ENCODE assay signal across 22 cellular contexts in genomic region chr15:70153948-70154439, GRCh38. TPM values are rescaled to one million over a fixed set of nuclear protein-coding genes. Genes with fewer than 3 reads are reported as not detected.
DNase-seq lines count a peak whose midpoint lies in the region; ATAC-seq and TF ChIP-seq lines count a peak whose summit lies in the region.
"Had no signal": no experiment of that assay in that cellular context is flagged by ENCODE, and none has a peak within 500 bp of the region (broad histone marks: within the 10 kb centered on the region; RNA-seq: fewer than 3 reads in every experiment).

No MANE protein-coding gene starts in this region.

- H2AFZ ChIP-seq in hepatocyte: no peak overlapping the region

- POLR2A ChIA-PET in HEK293T (lab: Yijun Ruan, JAX): interaction anchor here (1.7 to 2.9 kb wide), 2 partner anchors 9 to 55 kb away, joined by 6 to 10 read pairs; no protein-coding TSS in a partner anchor

- H3K4me3 ChIP-seq in BE2C (ENCODE audit: low read depth, low read length) (peak overlapping the region; percentile 25), hepatocyte (no peak overlapping the region), ovary (no peak overlapping the region)
- H3K4me3 ChIP-seq: gastroesophageal sphincter had no signal

- intact Hi-C loops in ovary (cut with DNase I): loop anchor here in 1 of 4 donors (5.0 kb wide), 1 partner anchor 52 kb away; no protein-coding TSS in a partner anchor

- H3K4me2 ChIP-seq in hepatocyte: peak overlapping the region; percentile 23

- no peaks in the 10 kb centered on the region for H3K9me2 ChIP-seq in hepatocyte (replicated peaks; ENCODE audit: insufficient read depth)

- 38% methylated on average over 17 of the region's 17 CpGs for WGBS in hepatocyte (ENCODE audit: low lambda C conversion rate, missing lambda C conversion rate)
- 10 to 21% (median 12%) methylated on average over 17 of the region's 17 CpGs for WGBS in ovary, 3 donors

- H3K36me3 ChIP-seq in BE2C (no peaks in the 10 kb centered on the region), hepatocyte (replicated peaks; ENCODE audit: insufficient read depth, low read depth) (no peaks in the 10 kb centered on the region), ovary (no peaks in the 10 kb centered on the region)
- H3K36me3 ChIP-seq: gastroesophageal sphincter had no signal

- no peak for ATAC-seq in HG03342 (IDR thresholded peaks at IDR 0.05; ENCODE audit: unreplicated experiment)
- ATAC-seq: esophagus mucosa had no signal

- no peaks in the 10 kb centered on the region for H4K20me1 ChIP-seq in hepatocyte (ENCODE audit: insufficient read depth, poor library complexity, severe bottlenecking)

- H3K27me3 ChIP-seq in BE2C (no peaks in the 10 kb centered on the region), hepatocyte (peaks cover 3% of the 10 kb centered on the region), ovary (no peaks in the 10 kb centered on the region)
- H3K27me3 ChIP-seq: gastroesophageal sphincter had no signal

- H3K4me1 ChIP-seq in BE2C: peaks cover 66% of the 10 kb centered on the region
- H3K4me1 ChIP-seq in hepatocyte (ENCODE audit: insufficient read depth): peaks cover 33% of the 10 kb centered on the region
- peaks cover 22% of the 10 kb centered on the region for H3K4me1 ChIP-seq in ovary (ENCODE audit: insufficient read depth)

- DNase-seq in BE2C: no peak
- no peak for DNase-seq in HEK293T (ENCODE audit: extremely low spot score)
- DNase-seq in hepatocyte (ENCODE audit: low spot score): no peak
- peak in 3 of 5 donors; percentile 46 to 68 (median 54) for DNase-seq in ovary
- DNase-seq in medulla oblongata (ENCODE audit: extremely low spot score): no peak
- DNase-seq in caudate nucleus (lab: John Stamatoyannopoulos, UW): no peak
- no peak for DNase-seq in glomerular visceral epithelial cell (ENCODE audit: extremely low spot score)
- DNase-seq: activated CD4-positive, alpha-beta T cell treated with anti-CD3 and anti-CD28 coated beads, Interleukin-2, amount 50 U/mL, for 48 hours; activated naive CD4-positive, alpha-beta T cell treated with Interleukin-2 at 50 U/mL for 16 hours; CD4-positive, alpha-beta T cell; DMS79; effector CD4-positive, alpha-beta T cell; MV-4-11; NCI-H2081 treated with DMSO at 0.1 percent for 48 hours; NCI-H524 treated with DMSO at 0.1 percent for 48 hours; SIG-M5; stimulated activated CD8-positive, alpha-beta memory T cell treated with anti-CD3 and anti-CD28 coated beads, Interleukin-4, amount 100 ng/mL, for 48 hours; substantia nigra had no signal

- TF ChIP-seq POLR2A in ovary (IDR thresholded peaks at IDR 0.05): no peak

- H3K9me3 ChIP-seq in BE2C (no peaks in the 10 kb centered on the region), hepatocyte (ENCODE audit: low read depth) (no peaks in the 10 kb centered on the region), ovary (no peaks in the 10 kb centered on the region)
- H3K9me3 ChIP-seq: gastroesophageal sphincter had no signal

- TF ChIP-seq EP300 in ovary (IDR thresholded peaks at IDR 0.05): no peak

- CTCF ChIA-PET in HEK293T (lab: Yijun Ruan, JAX): interaction anchor here (0.6 to 1.3 kb wide), 4 partner anchors 11 to 691 kb away, joined by 3 to 6 read pairs (median 4); no protein-coding TSS in a partner anchor

- H3K27ac ChIP-seq in hepatocyte (peak overlapping the region; percentile 56), ovary (peak overlapping the region in 1 of 2 donors; percentile 79), caudate nucleus (ENCODE audit: low read depth, low read length) (no peak overlapping the region)
- H3K27ac ChIP-seq: gastroesophageal sphincter, VCaP had no signal

- no peak for TF ChIP-seq CTCF in BE2C (IDR thresholded peaks at IDR 0.05; ENCODE audit: low read depth, low read length)
- no peak for TF ChIP-seq CTCF in hepatocyte (IDR thresholded peaks at IDR 0.05; ENCODE audit: poor library complexity)
- no peak for TF ChIP-seq CTCF in ovary (IDR thresholded peaks at IDR 0.05)

- no peaks in the 10 kb centered on the region for H3K79me2 ChIP-seq in hepatocyte

TF ChIP-seq in HEK293T, 16 proteins besides CTCF, POLR2A, EP300 and RAD21:
- TF ChIP-seq CTBP1 (IDR thresholded peaks at IDR 0.05; ENCODE audit: borderline replicate concordance): no peak
- peak; percentile 33; the same call in 1 of the 2 replicates for TF ChIP-seq PKNOX1 (IDR thresholded peaks at IDR 0.05)

RNA-seq across cellular contexts. Expression of gene TLE3, which starts 56.3 kb away (rescaled TPM):
- 57.2 TPM for polyA plus RNA-seq in BE2C (2012; ENCODE audit: insufficient read depth, insufficient read length, low read depth)
- total RNA-seq in hepatocyte (18.0 and 45.9 TPM in 2 replicates), ovary (10 to 100 TPM; 53.9 to 70.8 (median 62.4) TPM)
- polyA plus RNA-seq in hepatocyte (21.2 and 32.8 TPM in 2 replicates), ovary (10 to 100 TPM; 17.5 to 24.4 TPM)

Comparison
In these comparisons a context has a peak if more than half of its experiments do, and no peak if none do; other contexts are left out.
1. DNase-seq: peak in ovary (3 of 5); none in BE2C (single experiment), HEK293T (single experiment), hepatocyte (single experiment), medulla oblongata (single experiment), caudate nucleus (0 of 61) and glomerular visceral epithelial cell (single experiment).